Comparison of ENCODE assay signal across 26 cellular contexts in the genomic region with DNA sequence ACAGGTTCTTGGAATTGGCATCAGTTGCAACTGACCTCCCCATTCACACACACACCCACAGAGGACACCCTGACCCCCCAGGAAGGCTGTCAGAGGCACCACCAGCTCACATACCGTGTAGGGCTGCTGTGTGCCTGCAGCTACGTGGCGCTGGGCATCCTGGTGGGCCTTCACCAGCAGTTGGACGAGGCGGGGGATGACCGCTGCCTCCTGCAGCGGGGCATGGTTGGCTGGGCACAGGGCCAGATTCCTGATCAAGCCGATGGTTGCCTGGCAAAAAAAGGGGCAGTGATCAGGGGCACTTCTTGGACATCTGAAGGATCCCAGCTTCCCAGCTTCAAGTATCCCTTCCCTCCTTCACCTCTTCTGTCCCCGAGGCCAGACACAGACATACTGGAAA. TPM values are rescaled to one million over a fixed set of nuclear protein-coding genes. Genes with fewer than 3 reads are reported as not detected.
DNase-seq lines count a peak whose midpoint lies in the region; ATAC-seq, FAIRE-seq and TF ChIP-seq lines count a peak whose summit lies in the region.
"Had no signal": no experiment of that assay in that cellular context is flagged by ENCODE, and none has a peak within 500 bp of the region (broad histone marks: within the 10 kb centered on the region; RNA-seq: fewer than 3 reads in every experiment).

No MANE protein-coding gene starts in this region.

- H3K27ac Mint-ChIP-seq in astrocyte (ENCODE audit: unreplicated experiment): peak overlapping the region; percentile 26

- DNase-seq in SK-N-SH: peak; percentile 75
- no peak for DNase-seq in astrocyte (ENCODE audit: low read depth)
- DNase-seq in osteoblast (ENCODE audit: insufficient read length, low spot score, missing footprints): peak; percentile 9
- no peak for DNase-seq in BE2C
- no peak for DNase-seq in activated T-cell treated with anti-CD3 and anti-CD28 coated beads, Interleukin-2, amount 50 U/mL, for 4 hours
- no peak for DNase-seq in caudate nucleus (lab: John Stamatoyannopoulos, UW)
- DNase-seq: CD8-positive, alpha-beta memory T cell; COR-L47; DMS 273 treated with DMSO at 0.1 percent for 48 hours; DMS53; DND-41; EL; H9 had no signal

- POLR2A ChIA-PET in SK-N-SH (lab: Yijun Ruan, JAX): no interaction called here

- H3K27me3 ChIP-seq in SK-N-SH (ENCODE audit: insufficient read depth) (no peaks in the 10 kb centered on the region), astrocyte (ENCODE audit: insufficient read depth, low read length) (no peaks in the 10 kb centered on the region), osteoblast (ENCODE audit: insufficient read depth, low read length) (no peaks in the 10 kb centered on the region), BE2C (no peaks in the 10 kb centered on the region)
- H3K27me3 ChIP-seq: BLaER1 treated with 17β-estradiol and CSF1 and Interleukin-3, amounts not matched to agents 10 nM and 100 nM had no signal

- H3K27ac ChIP-seq in SK-N-SH (ENCODE audit: low read depth in 2 of 2, low read length in 1 of 2) (no peak overlapping the region), astrocyte (ENCODE audit: low read depth, low read length) (no peak overlapping the region), osteoblast (ENCODE audit: low read depth, low read length) (no peak overlapping the region), caudate nucleus (ENCODE audit: low read depth, low read length) (no peak overlapping the region)
- H3K27ac ChIP-seq: 22Rv1; A549; BLaER1 treated with 17β-estradiol and CSF1 and Interleukin-3, amounts not matched to agents 10 nM and 100 nM; HL-60 had no signal

- no peaks in the 10 kb centered on the region for H3K9me3 Mint-ChIP-seq in astrocyte (ENCODE audit: unreplicated experiment)
- no peaks in the 10 kb centered on the region for H3K9me3 Mint-ChIP-seq in activated T-cell treated with anti-CD3 and anti-CD28 coated beads, Interleukin-2, amount 50 U/mL, for 4 hours
- H3K9me3 Mint-ChIP-seq: CD8-positive, alpha-beta memory T cell; H9; IgD-negative memory B cell had no signal

- no peaks in the 10 kb centered on the region for H3K9me2 ChIP-seq in SK-N-SH

- H3K79me2 ChIP-seq in SK-N-SH (ENCODE audit: insufficient read depth) (no peaks in the 10 kb centered on the region), astrocyte (ENCODE audit: insufficient read depth, low read length) (no peaks in the 10 kb centered on the region), osteoblast (ENCODE audit: insufficient read depth, low read length) (no peaks in the 10 kb centered on the region)

- H3K27me3 Mint-ChIP-seq in astrocyte (ENCODE audit: low read depth, unreplicated experiment): no peaks in the 10 kb centered on the region
- H3K27me3 Mint-ChIP-seq in activated T-cell treated with anti-CD3 and anti-CD28 coated beads, Interleukin-2, amount 50 U/mL, for 4 hours (ENCODE audit: low read depth): no peaks in the 10 kb centered on the region
- H3K27me3 Mint-ChIP-seq: IgD-negative memory B cell had no signal

- TF ChIP-seq CTCF in SK-N-SH (IDR thresholded peaks at IDR 0.05) (no peak), astrocyte (IDR thresholded peaks at IDR 0.05; ENCODE audit: insufficient read depth, low read depth, low read length) (no peak), osteoblast (IDR thresholded peaks at IDR 0.05; ENCODE audit: extremely low read depth, low read depth, low read length) (no peak), BE2C (IDR thresholded peaks at IDR 0.05; ENCODE audit: low read depth, low read length) (no peak)

- no peak for TF ChIP-seq EP300 in SK-N-SH (IDR thresholded peaks at IDR 0.05; ENCODE audit: borderline replicate concordance in 1 of 2, low read depth in 1 of 2, low read length in 1 of 2)

- no peaks in the 10 kb centered on the region for H3F3A ChIP-seq in SK-N-SH (replicated peaks; ENCODE audit: insufficient read depth)

- WGBS in SK-N-SH (ENCODE audit: low lambda C conversion rate): 67% methylated on average over 3 of the region's 9 CpGs

- H3K36me3 ChIP-seq in SK-N-SH (replicated peaks in 1 of 2; ENCODE audit: control insufficient read depth in 1 of 2, insufficient read depth in 2 of 2, low read length in 1 of 2) (peaks cover 0 to 7% of the 10 kb centered on the region in 2 experiments), astrocyte (ENCODE audit: insufficient read depth, low read length) (peaks cover 13% of the 10 kb centered on the region), osteoblast (ENCODE audit: insufficient read depth, low read length) (no peaks in the 10 kb centered on the region), BE2C (peaks cover 14% of the 10 kb centered on the region)

- H3K4me2 ChIP-seq in SK-N-SH (no peak overlapping the region), astrocyte (ENCODE audit: low read length) (no peak overlapping the region), osteoblast (ENCODE audit: insufficient read depth, low read length) (no peak overlapping the region)
- H3K4me2 ChIP-seq: A549; BLaER1 treated with 17β-estradiol and CSF1 and Interleukin-3, amounts not matched to agents 10 nM and 100 nM had no signal

- H2AFZ ChIP-seq in SK-N-SH (ENCODE audit: low read depth) (no peak overlapping the region), astrocyte (ENCODE audit: low read depth, low read length) (no peak overlapping the region), osteoblast (ENCODE audit: low read length) (no peak overlapping the region)

- H3K9ac ChIP-seq in SK-N-SH (no peak overlapping the region), astrocyte (ENCODE audit: low read length) (no peak overlapping the region)
- H3K9ac ChIP-seq: BLaER1 treated with 17β-estradiol and CSF1 and Interleukin-3, amounts not matched to agents 10 nM and 100 nM had no signal

- H4K20me1 ChIP-seq in SK-N-SH (ENCODE audit: insufficient read depth) (no peaks in the 10 kb centered on the region), astrocyte (ENCODE audit: insufficient read depth, low read length) (peaks cover 13% of the 10 kb centered on the region), osteoblast (ENCODE audit: insufficient read depth, low read length) (no peaks in the 10 kb centered on the region)

- no peak for TF ChIP-seq RAD21 in SK-N-SH (IDR thresholded peaks at IDR 0.05; ENCODE audit: low read length)

- CTCF ChIA-PET in SK-N-SH (lab: Yijun Ruan, JAX): interaction anchor here (2.0 to 2.5 kb wide), 3 partner anchors 21 to 43 kb away, joined by 6 to 10 read pairs (median 7); partner anchors contain the start of gene JUP

- H3K4me1 Mint-ChIP-seq in astrocyte (ENCODE audit: low read depth, unreplicated experiment): no peaks in the 10 kb centered on the region
- no peaks in the 10 kb centered on the region for H3K4me1 Mint-ChIP-seq in activated T-cell treated with anti-CD3 and anti-CD28 coated beads, Interleukin-2, amount 50 U/mL, for 4 hours (ENCODE audit: low read depth)
- H3K4me1 Mint-ChIP-seq: CD8-positive, alpha-beta memory T cell; H9 had no signal

- H3K4me3 Mint-ChIP-seq in astrocyte (ENCODE audit: unreplicated experiment): no peak overlapping the region
- no peak overlapping the region for H3K4me3 Mint-ChIP-seq in activated T-cell treated with anti-CD3 and anti-CD28 coated beads, Interleukin-2, amount 50 U/mL, for 4 hours
- H3K4me3 Mint-ChIP-seq: CD8-positive, alpha-beta memory T cell; H9; IgD-negative memory B cell had no signal

- H3K4me1 ChIP-seq in SK-N-SH (ENCODE audit: control insufficient read depth in 1 of 2, insufficient read depth in 2 of 2, low read depth in 1 of 2, low read length in 1 of 2) (no peaks in the 10 kb centered on the region; a peak in 1 of 4 replicates), astrocyte (ENCODE audit: insufficient read depth, low read length) (no peaks in the 10 kb centered on the region), osteoblast (ENCODE audit: insufficient read depth, low read length) (no peaks in the 10 kb centered on the region), BE2C (no peaks in the 10 kb centered on the region)
- H3K4me1 ChIP-seq: A549 had no signal

- H3K4me3 ChIP-seq in SK-N-SH (ENCODE audit: low read depth in 2 of 2, low read length in 1 of 2): no peak overlapping the region
- H3K4me3 ChIP-seq in astrocyte (ENCODE audit: insufficient read depth, low read depth, low read length): no peak overlapping the region
- H3K4me3 ChIP-seq in osteoblast (ENCODE audit: insufficient read depth, low read length): no peak overlapping the region
- no peak overlapping the region for H3K4me3 ChIP-seq in BE2C (ENCODE audit: low read depth, low read length)
- H3K4me3 ChIP-seq: A549; BLaER1 treated with 17β-estradiol and CSF1 and Interleukin-3, amounts not matched to agents 10 nM and 100 nM; GM12878 had no signal

- ATAC-seq in SK-N-SH treated with all-trans-retinoic acid at 6 μM for 48 hours (no peak), esophagus mucosa (peak; percentile 3)
- no peak for ATAC-seq in activated T-cell treated with anti-CD3 and anti-CD28 coated beads, Interleukin-2, amount 50 U/mL, for 4 hours
- ATAC-seq: GM12878 had no signal

- FAIRE-seq in astrocyte (lab: Jason Lieb, UNC): no peak
- FAIRE-seq: A549, GM12878, GM19239, H1 had no signal

- H3K9me3 ChIP-seq in SK-N-SH (no peaks in the 10 kb centered on the region), astrocyte (ENCODE audit: insufficient read depth, low read depth, low read length) (no peaks in the 10 kb centered on the region), osteoblast (ENCODE audit: low read depth, low read length) (no peaks in the 10 kb centered on the region), BE2C (no peaks in the 10 kb centered on the region)
- H3K9me3 ChIP-seq: A549; BLaER1 treated with 17β-estradiol and CSF1 and Interleukin-3, amounts not matched to agents 10 nM and 100 nM had no signal

- H3K36me3 Mint-ChIP-seq in astrocyte (ENCODE audit: low read depth, unreplicated experiment): peaks cover 34% of the 10 kb centered on the region
- no peaks in the 10 kb centered on the region for H3K36me3 Mint-ChIP-seq in activated T-cell treated with anti-CD3 and anti-CD28 coated beads, Interleukin-2, amount 50 U/mL, for 4 hours (ENCODE audit: insufficient read depth)
- H3K36me3 Mint-ChIP-seq: CD8-positive, alpha-beta memory T cell had no signal

RNA-seq across cellular contexts. Expression of gene HAP1, which starts 24.2 kb away (rescaled TPM):
- polyA plus RNA-seq in SK-N-SH (2012; rRNA removed): 0.16 and 0.18 TPM in 2 replicates
- polyA plus RNA-seq in SK-N-SH (2012; cell fraction: cytosol; rRNA removed): 0.04 and 0.05 TPM in 2 replicates
- 1.3 and 1.5 TPM in 2 replicates for polyA plus RNA-seq in SK-N-SH (2012; cell fraction: nucleus; rRNA removed)
- total RNA-seq in astrocyte: 0.46 and 0.52 TPM in 2 replicates
- 1.4 TPM for total RNA-seq in esophagus mucosa
- under 0.01 TPM in 1 of 2 replicates, not detected in the other for total RNA-seq in osteoblast
- polyA plus RNA-seq in BE2C (2012; ENCODE audit: insufficient read depth, insufficient read length, low read depth): 0.29 TPM
- under 1 TPM in 1 of 3 donors, not detected in 2; 0.18 TPM for total RNA-seq in activated T-cell treated with anti-CD3 and anti-CD28 coated beads, Interleukin-2, amount 50 U/mL, for 4 hours
- total RNA-seq: GM12878 had no signal
- polyA plus RNA-seq: CD8-positive, alpha-beta memory T cell; GM12878; IgD-negative memory B cell had no signal

RNA-seq across cellular contexts. Expression of gene JUP, which starts 27.9 kb away (rescaled TPM):
- polyA plus RNA-seq in SK-N-SH (2012; rRNA removed): 9.3 and 13.0 TPM in 2 replicates
- polyA plus RNA-seq in SK-N-SH (2012; cell fraction: cytosol; rRNA removed): 4.0 and 8.5 TPM in 2 replicates
- 12.3 and 16.4 TPM in 2 replicates for polyA plus RNA-seq in SK-N-SH (2012; cell fraction: nucleus; rRNA removed)
- total RNA-seq in astrocyte: 236 TPM in 2 replicates
- total RNA-seq in esophagus mucosa: 1,050 TPM
- total RNA-seq in osteoblast: 18.0 and 24.2 TPM in 2 replicates
- 267 TPM for polyA plus RNA-seq in BE2C (2012; ENCODE audit: insufficient read depth, insufficient read length, low read depth)
- under 1 TPM; 0.86 to 0.98 (median 0.92) TPM for total RNA-seq in activated T-cell treated with anti-CD3 and anti-CD28 coated beads, Interleukin-2, amount 50 U/mL, for 4 hours
- polyA plus RNA-seq: CD8-positive, alpha-beta memory T cell had no signal

RNA-seq across cellular contexts. Expression of gene GAST, which starts 46.5 kb away (rescaled TPM):
- not detected in 2 replicates for polyA plus RNA-seq in SK-N-SH (2012; rRNA removed)
- not detected in 2 replicates for polyA plus RNA-seq in SK-N-SH (2012; cell fraction: cytosol; rRNA removed)
- polyA plus RNA-seq in SK-N-SH (2012; cell fraction: nucleus; rRNA removed): not detected in 2 replicates
- not detected in 2 replicates for total RNA-seq in astrocyte
- total RNA-seq in esophagus mucosa: not detected
- total RNA-seq in osteoblast: not detected in 2 replicates
- polyA plus RNA-seq in BE2C (2012; ENCODE audit: insufficient read depth, insufficient read length, low read depth): not detected
- total RNA-seq in activated T-cell treated with anti-CD3 and anti-CD28 coated beads, Interleukin-2, amount 50 U/mL, for 4 hours: not detected
- total RNA-seq: CD8-positive, alpha-beta memory T cell; G401; GM12878; H1; H9; HT1080 had no signal
- polyA plus RNA-seq: A549; AG04450; CD8-positive, alpha-beta memory T cell; GM12878; H1; IgD-negative memory B cell had no signal

RNA-seq across cellular contexts. Expression of gene P3H4, which starts 53.1 kb away (rescaled TPM):
- polyA plus RNA-seq in SK-N-SH (2012; rRNA removed): 55.5 and 88.3 TPM in 2 replicates
- polyA plus RNA-seq in SK-N-SH (2012; cell fraction: cytosol; rRNA removed): 48.3 and 54.1 TPM in 2 replicates
- 32.4 and 41.1 TPM in 2 replicates for polyA plus RNA-seq in SK-N-SH (2012; cell fraction: nucleus; rRNA removed)
- total RNA-seq in astrocyte (81.5 and 110 TPM in 2 replicates), esophagus mucosa (1.9 TPM), osteoblast (59.7 and 66.6 TPM in 2 replicates)
- polyA plus RNA-seq in BE2C (2012; ENCODE audit: insufficient read depth, insufficient read length, low read depth): 206 TPM
- total RNA-seq in activated T-cell treated with anti-CD3 and anti-CD28 coated beads, Interleukin-2, amount 50 U/mL, for 4 hours: 1 to 10 TPM; 2.0 to 3.6 (median 2.5) TPM

RNA-seq across cellular contexts. Expression of gene FKBP10, which starts 54.2 kb away (rescaled TPM):
- 360 and 377 TPM in 2 replicates for polyA plus RNA-seq in SK-N-SH (2012; rRNA removed)
- polyA plus RNA-seq in SK-N-SH (2012; cell fraction: cytosol; rRNA removed): 109 and 170 TPM in 2 replicates
- polyA plus RNA-seq in SK-N-SH (2012; cell fraction: nucleus; rRNA removed): 1,131 and 1,228 TPM in 2 replicates
- total RNA-seq in astrocyte: 446 and 584 TPM in 2 replicates
- 3.1 TPM for total RNA-seq in esophagus mucosa
- 387 and 396 TPM in 2 replicates for total RNA-seq in osteoblast
- 708 TPM for polyA plus RNA-seq in BE2C (2012; ENCODE audit: insufficient read depth, insufficient read length, low read depth)
- 1 to 10 TPM in 1 of 3 donors, under 1 TPM in 2; 0.68 to 1.2 (median 0.76) TPM for total RNA-seq in activated T-cell treated with anti-CD3 and anti-CD28 coated beads, Interleukin-2, amount 50 U/mL, for 4 hours
- polyA plus RNA-seq: CD8-positive, alpha-beta memory T cell; IgD-negative memory B cell had no signal

Comparison
In these comparisons a context has a peak if more than half of its experiments do, and no peak if none do; other contexts are left out.
1. DNase-seq: peak in SK-N-SH (single experiment) and osteoblast (single experiment); none in astrocyte (single experiment), BE2C (single experiment), activated T-cell treated with anti-CD3 and anti-CD28 coated beads, Interleukin-2, amount 50 U/mL, for 4 hours (single experiment) and caudate nucleus (0 of 61).